In genomic region chr10:22310928-22311327, GRCh38 we compare ENCODE assay signal across 26 cellular contexts. TPM values are rescaled to one million over a fixed set of nuclear protein-coding genes. Genes with fewer than 3 reads are reported as not detected.
"Had no signal": no experiment of that assay in that cellular context is flagged by ENCODE, and none has a peak within 500 bp of the region (broad histone marks: within the 10 kb centered on the region; RNA-seq: fewer than 3 reads in every experiment).

No MANE protein-coding gene starts in this region.

- H3K27ac ChIP-seq: adrenal gland, ascending aorta, brain microvascular endothelial cell, foreskin keratinocyte, prostate gland, right atrium auricular region, spleen, thoracic aorta, vagina had no signal

- H3K27me3 ChIP-seq: ascending aorta, brain microvascular endothelial cell, foreskin keratinocyte, right atrium auricular region, spleen, vagina had no signal

- H3K27ac Mint-ChIP-seq: activated naive CD8-positive, alpha-beta T cell; naive thymus-derived CD4-positive, alpha-beta T cell; type B pancreatic cell; WTC11 had no signal

- H3K9me3 ChIP-seq: adrenal gland, ascending aorta, prostate gland, right atrium auricular region, spleen, thoracic aorta, vagina had no signal

- H3K4me3 Mint-ChIP-seq: activated naive CD8-positive, alpha-beta T cell; naive thymus-derived CD4-positive, alpha-beta T cell; type B pancreatic cell; WTC11 had no signal

- ATAC-seq: foreskin keratinocyte; left lobe of liver; naive thymus-derived CD4-positive, alpha-beta T cell; WTC11 had no signal

- H3K36me3 ChIP-seq: adrenal gland, ascending aorta, brain microvascular endothelial cell, prostate gland, right atrium auricular region, spleen, thoracic aorta, vagina had no signal

- DNase-seq: activated CD4-positive, alpha-beta T cell treated with anti-CD3 and anti-CD28 coated beads, Interleukin-2, amount 50 U/mL, for 48 hours; activated gamma-delta T cell treated with Interleukin-2 at 50 U/mL for 16 hours; adrenal gland; brain microvascular endothelial cell; caudate nucleus; dermis blood vessel endothelial cell; effector CD8-positive, alpha-beta T cell; erythroblast; foreskin keratinocyte; naive thymus-derived CD4-positive, alpha-beta T cell; spleen; stimulated activated CD4-positive, alpha-beta T cell treated with anti-CD3 and anti-CD28 coated beads, Interleukin-4, amount 100 ng/mL, for 1 hour; stimulated activated naive CD4-positive, alpha-beta T cell treated with Interleukin-2 at 50 U/mL for 16 hours; T-helper 9 cell had no signal

- H3K4me3 ChIP-seq: adrenal gland, ascending aorta, lung, prostate gland, right atrium auricular region, spleen, thoracic aorta, vagina had no signal

- H3K4me1 ChIP-seq: adrenal gland, foreskin keratinocyte, prostate gland, vagina had no signal

- H3K9me3 Mint-ChIP-seq: type B pancreatic cell, WTC11 had no signal

- H3K36me3 Mint-ChIP-seq: activated naive CD8-positive, alpha-beta T cell; type B pancreatic cell; WTC11 had no signal

RNA-seq across cellular contexts. Expression of gene SPAG6, which starts 34.4 kb away (rescaled TPM):
- total RNA-seq: activated CD8-positive, alpha-beta memory T cell treated with anti-CD3 and anti-CD28 coated beads for 36 hours; ascending aorta; dermis blood vessel endothelial cell; foreskin keratinocyte; left lobe of liver; osteocyte; right atrium auricular region; spleen; thoracic aorta; vagina had no signal
